Comparison of ENCODE assay signal across 9 cellular contexts in the genomic region with DNA sequence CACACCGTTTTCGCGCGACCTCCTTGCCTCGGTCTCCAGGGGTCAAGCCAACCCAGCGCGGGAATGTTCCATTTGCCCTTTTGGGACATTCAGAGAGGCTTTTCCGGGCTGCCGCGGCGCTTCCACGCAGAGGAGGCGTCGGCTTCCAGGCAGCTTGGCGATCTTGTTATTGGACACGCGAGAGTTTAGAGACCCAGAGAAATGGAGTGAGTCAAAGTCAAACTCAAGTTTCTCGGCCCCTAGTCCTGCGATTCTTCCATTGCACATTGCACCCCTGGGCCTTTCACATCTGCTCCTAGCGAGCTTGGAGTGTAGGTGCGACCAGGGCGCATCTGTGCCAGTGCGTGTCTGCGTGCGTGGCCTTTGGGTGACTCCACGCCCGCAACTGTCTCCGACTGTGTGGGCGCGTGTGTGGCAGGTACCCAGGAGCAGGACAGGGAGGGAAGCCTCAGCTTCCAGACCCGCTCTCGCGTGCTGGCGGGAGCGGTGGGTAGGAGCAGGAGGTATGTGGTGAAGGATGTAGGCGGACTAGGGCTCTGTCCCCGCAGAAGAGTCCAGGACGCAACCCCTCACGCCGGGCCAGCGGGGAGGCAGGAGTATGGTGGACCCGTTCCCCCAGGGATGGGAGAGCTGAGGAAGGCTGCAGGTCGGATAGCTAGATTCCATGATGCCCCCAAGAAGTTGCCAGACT. TPM values are rescaled to one million over a fixed set of nuclear protein-coding genes. Genes with fewer than 3 reads are reported as not detected.
A peak's percentile ranks its signal among the peaks of the same experiment; 100 is the strongest.
DNase-seq lines count a peak whose midpoint lies in the region; ATAC-seq and TF ChIP-seq lines count a peak whose summit lies in the region.
"Had no signal": no experiment of that assay in that cellular context is flagged by ENCODE, and none has a peak within 500 bp of the region (broad histone marks: within the 10 kb centered on the region; RNA-seq: fewer than 3 reads in every experiment).

No MANE protein-coding gene starts in this region.

- ATAC-seq in HG02884 (IDR thresholded peaks at IDR 0.05; ENCODE audit: unreplicated experiment) (peak; percentile 13), HG03175 (IDR thresholded peaks at IDR 0.05; ENCODE audit: unreplicated experiment) (no peak)
- peak in 1 of 2 donors; percentile 19 for ATAC-seq in naive thymus-derived CD8-positive, alpha-beta T cell

- H3K4me3 ChIP-seq in CD8-positive, alpha-beta memory T cell (ENCODE audit: low read length), result no peak overlapping the region

- H3K36me3 ChIP-seq in CD8-positive, alpha-beta memory T cell (ENCODE audit: insufficient read depth, low read length), result no peaks in the 10 kb centered on the region

- peaks cover 35 to 68% of the 10 kb centered on the region in 2 donors for H3K27me3 Mint-ChIP-seq in CD8-positive, alpha-beta memory T cell
- peaks cover 42% of the 10 kb centered on the region for H3K27me3 Mint-ChIP-seq in MCF 10A (ENCODE audit: insufficient read depth, unreplicated experiment)
- H3K27me3 Mint-ChIP-seq in naive thymus-derived CD8-positive, alpha-beta T cell, result peaks cover 32 to 86% (median 64%) of the 10 kb centered on the region in 5 donors

- H3K27ac ChIP-seq in CD8-positive, alpha-beta memory T cell (ENCODE audit: low read depth, low read length), result no peak overlapping the region

- H3K4me3 Mint-ChIP-seq in CD8-positive, alpha-beta memory T cell, result peak overlapping the region in 4 of 7 donors; percentile 34 to 41 (median 38)
- peak overlapping the region; percentile 69 for H3K4me3 Mint-ChIP-seq in MCF 10A (ENCODE audit: unreplicated experiment)
- H3K4me3 Mint-ChIP-seq in naive thymus-derived CD8-positive, alpha-beta T cell, result peak overlapping the region; percentile 26 to 78 (median 58)

- no peak for DNase-seq in CD8-positive, alpha-beta memory T cell
- no peak for DNase-seq in MCF 10A (ENCODE audit: unreplicated experiment)
- peak in 1 of 10 donors; percentile 7 for DNase-seq in naive thymus-derived CD8-positive, alpha-beta T cell
- no peak for DNase-seq in COLO829 (ENCODE audit: low spot score)
- DNase-seq in GM10248 (ENCODE audit: extremely low spot score), result no peak
- DNase-seq in activated gamma-delta T cell (lab: John Stamatoyannopoulos, UW), result no peak

- H3K4me1 ChIP-seq in CD8-positive, alpha-beta memory T cell (ENCODE audit: insufficient read depth, low read length), result peaks cover 7% of the 10 kb centered on the region

- peaks cover 0 to 3% (median 0%) of the 10 kb centered on the region in 3 donors for H3K36me3 Mint-ChIP-seq in CD8-positive, alpha-beta memory T cell
- no peaks in the 10 kb centered on the region for H3K36me3 Mint-ChIP-seq in MCF 10A (ENCODE audit: insufficient read depth, unreplicated experiment)
- H3K36me3 Mint-ChIP-seq in naive thymus-derived CD8-positive, alpha-beta T cell, result no peaks in the 10 kb centered on the region

- no peaks in the 10 kb centered on the region for H3K9me3 ChIP-seq in CD8-positive, alpha-beta memory T cell (ENCODE audit: low read length)

- H3K27ac Mint-ChIP-seq in CD8-positive, alpha-beta memory T cell, result peak overlapping the region in 1 of 8 donors; percentile 43
- no peak overlapping the region for H3K27ac Mint-ChIP-seq in MCF 10A (ENCODE audit: low read depth, unreplicated experiment)
- H3K27ac Mint-ChIP-seq in naive thymus-derived CD8-positive, alpha-beta T cell, result peak overlapping the region in 1 of 10 donors; percentile 36

- TF ChIP-seq CTCF in MCF 10A (IDR thresholded peaks at IDR 0.05; ENCODE audit: unreplicated experiment) (no peak), GM10248 (IDR thresholded peaks at IDR 0.05; ENCODE audit: control extremely low read depth, extremely low read depth, low read depth, missing control alignments) (no peak)

- CTCF ChIA-PET in CD8-positive, alpha-beta memory T cell (lab: Charles Lee), result interaction anchor here (0.9 to 4.7 kb wide), 15 partner anchors 8 to 1077 kb away, joined by 3 to 37 read pairs (median 5); no protein-coding TSS in a partner anchor
- CTCF ChIA-PET in MCF 10A (lab: Yijun Ruan, JAX), result interaction anchor here (0.6 to 9.2 kb wide), 71 partner anchors 9 to 1229 kb away, joined by 3 to 206 read pairs (median 4); no protein-coding TSS in a partner anchor
- CTCF ChIA-PET in GM10248 (lab: Yijun Ruan, JAX), result interaction anchor here (0.6 to 6.4 kb wide), 51 partner anchors 9 to 1077 kb away, joined by 3 to 133 read pairs (median 4); partner anchors contain the start of genes CAMKMT and PREPL

- no TSS peak for BruUV-seq in MCF 10A (replicated peaks; lab: Mats Ljungman, UMichigan)

- H3K9me3 Mint-ChIP-seq in CD8-positive, alpha-beta memory T cell, result no peaks in the 10 kb centered on the region
- no peaks in the 10 kb centered on the region for H3K9me3 Mint-ChIP-seq in MCF 10A (ENCODE audit: unreplicated experiment)
- H3K9me3 Mint-ChIP-seq in naive thymus-derived CD8-positive, alpha-beta T cell, result peaks cover 0 to 3% (median 0%) of the 10 kb centered on the region in 9 donors

- intact Hi-C loops in MCF 10A (cut with micrococcal nuclease), result loop anchor here (1.0 to 5.0 kb wide), 3 partner anchors 58 to 911 kb away; no protein-coding TSS in a partner anchor

- POLR2A ChIA-PET in CD8-positive, alpha-beta memory T cell (lab: Charles Lee), result no interaction called here
- POLR2A ChIA-PET in MCF 10A (lab: Yijun Ruan, JAX), result interaction anchor here (0.6 to 1.7 kb wide), 3 partner anchors 559 to 613 kb away, joined by 3 to 12 read pairs (median 5); no protein-coding TSS in a partner anchor
- POLR2A ChIA-PET in naive thymus-derived CD8-positive, alpha-beta T cell (lab: Charles Lee), result interaction anchor here (0.7 kb wide), 1 partner anchor 476 kb away, joined by 3 read pairs; no protein-coding TSS in a partner anchor
- POLR2A ChIA-PET in GM10248 (lab: Yijun Ruan, JAX), result no interaction called here

- H3K27me3 ChIP-seq in CD8-positive, alpha-beta memory T cell (ENCODE audit: insufficient read depth, low read length, poor library complexity, severe bottlenecking), result peaks cover 16% of the 10 kb centered on the region

- H3K4me1 Mint-ChIP-seq in CD8-positive, alpha-beta memory T cell, result peaks cover 17 to 36% (median 21%) of the 10 kb centered on the region in 3 donors
- H3K4me1 Mint-ChIP-seq in MCF 10A (ENCODE audit: insufficient read depth, unreplicated experiment), result peaks cover 21% of the 10 kb centered on the region
- peaks cover 19 to 31% (median 27%) of the 10 kb centered on the region in 4 donors for H3K4me1 Mint-ChIP-seq in naive thymus-derived CD8-positive, alpha-beta T cell

RNA-seq across cellular contexts. Expression of gene SIX3, which starts 13.5 kb away (rescaled TPM):
- total RNA-seq in CD8-positive, alpha-beta memory T cell, result not detected
- polyA plus RNA-seq in CD8-positive, alpha-beta memory T cell, result not detected
- total RNA-seq in MCF 10A (2022), result not detected in 2 replicates
- total RNA-seq in naive thymus-derived CD8-positive, alpha-beta T cell, result not detected
- not detected for polyA plus RNA-seq in naive thymus-derived CD8-positive, alpha-beta T cell

RNA-seq across cellular contexts. Expression of gene SIX2, which starts 54.2 kb away (rescaled TPM):
- total RNA-seq in CD8-positive, alpha-beta memory T cell, result under 1 TPM in 1 of 2 experiments, not detected in 1; 0.09 TPM
- polyA plus RNA-seq in CD8-positive, alpha-beta memory T cell, result not detected
- 0.96 and 1.2 TPM in 2 replicates for total RNA-seq in MCF 10A (2022)
- not detected for total RNA-seq in naive thymus-derived CD8-positive, alpha-beta T cell
- polyA plus RNA-seq in naive thymus-derived CD8-positive, alpha-beta T cell, result not detected
- total RNA-seq: activated CD8-positive, alpha-beta memory T cell treated with anti-CD3 and anti-CD28 coated beads for 36 hours had no signal

Comparison
In these comparisons a context has a peak if more than half of its experiments do, and no peak if none do; other contexts are left out.
1. POLR2A ChIA-PET loops: an anchor here in MCF 10A (0.6 to 1.7 kb wide) and naive thymus-derived CD8-positive, alpha-beta T cell (0.7 kb wide); none called in CD8-positive, alpha-beta memory T cell and GM10248.